1 cellular context compared by ENCODE assay signal in the genomic region with DNA sequence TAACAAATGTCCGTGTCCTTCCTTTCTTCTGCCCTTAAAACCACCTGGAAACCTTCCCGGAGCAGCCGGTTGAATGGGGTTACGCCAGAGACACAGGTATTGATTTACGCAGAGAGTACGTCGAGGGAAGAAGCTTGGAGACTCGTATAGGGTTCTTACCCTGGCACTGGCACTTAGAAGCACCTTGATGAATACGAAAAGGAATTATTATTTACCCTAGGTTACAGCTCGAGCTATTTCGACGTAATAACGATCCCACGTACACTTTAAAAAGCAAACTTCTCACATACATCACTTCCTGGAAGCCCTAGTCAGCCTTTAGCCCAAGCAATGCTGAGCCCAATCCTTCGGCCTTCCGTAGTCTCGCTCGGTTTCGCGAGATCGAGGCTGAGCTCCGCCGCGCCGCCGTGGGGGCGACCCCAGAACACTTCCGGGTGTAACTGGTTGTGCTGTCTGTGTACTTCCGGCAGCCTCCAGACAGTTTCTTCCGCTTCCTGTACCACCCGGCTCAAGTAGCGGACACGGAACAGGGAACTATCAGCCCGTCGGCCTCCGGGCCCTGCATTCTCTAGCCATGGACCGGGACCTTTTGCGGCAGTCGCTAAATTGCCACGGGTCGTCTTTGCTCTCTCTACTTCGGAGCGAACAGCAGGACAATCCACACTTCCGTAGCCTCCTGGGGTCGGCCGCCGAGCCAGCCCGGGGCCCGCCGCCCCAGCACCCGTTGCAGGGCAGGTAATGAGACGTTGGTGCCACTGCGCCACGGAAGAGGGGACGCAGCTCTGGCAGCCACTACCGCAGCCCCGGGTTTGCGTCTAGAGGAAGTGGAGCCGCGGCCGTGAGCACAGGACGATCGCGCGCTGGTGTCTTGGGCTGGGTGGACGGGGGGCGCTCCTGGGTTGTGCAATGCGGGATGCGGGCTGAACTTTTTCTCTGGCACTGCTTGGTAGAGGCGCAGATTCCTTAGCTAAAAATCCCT.
A peak's percentile ranks its signal among the peaks of the same experiment; 100 is the strongest.
TF ChIP-seq lines count a peak whose summit lies in the region.

A gene with protein sequence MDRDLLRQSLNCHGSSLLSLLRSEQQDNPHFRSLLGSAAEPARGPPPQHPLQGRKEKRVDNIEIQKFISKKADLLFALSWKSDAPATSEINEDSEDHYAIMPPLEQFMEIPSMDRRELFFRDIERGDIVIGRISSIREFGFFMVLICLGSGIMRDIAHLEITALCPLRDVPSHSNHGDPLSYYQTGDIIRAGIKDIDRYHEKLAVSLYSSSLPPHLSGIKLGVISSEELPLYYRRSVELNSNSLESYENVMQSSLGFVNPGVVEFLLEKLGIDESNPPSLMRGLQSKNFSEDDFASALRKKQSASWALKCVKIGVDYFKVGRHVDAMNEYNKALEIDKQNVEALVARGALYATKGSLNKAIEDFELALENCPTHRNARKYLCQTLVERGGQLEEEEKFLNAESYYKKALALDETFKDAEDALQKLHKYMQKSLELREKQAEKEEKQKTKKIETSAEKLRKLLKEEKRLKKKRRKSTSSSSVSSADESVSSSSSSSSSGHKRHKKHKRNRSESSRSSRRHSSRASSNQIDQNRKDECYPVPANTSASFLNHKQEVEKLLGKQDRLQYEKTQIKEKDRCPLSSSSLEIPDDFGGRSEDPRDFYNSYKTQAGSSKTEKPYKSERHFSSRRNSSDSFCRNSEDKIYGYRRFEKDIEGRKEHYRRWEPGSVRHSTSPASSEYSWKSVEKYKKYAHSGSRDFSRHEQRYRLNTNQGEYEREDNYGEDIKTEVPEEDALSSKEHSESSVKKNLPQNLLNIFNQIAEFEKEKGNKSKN (plus strand): TSS at position 476 of the 979 bp plus-strand sequence. CDS start 99 bp downstream, at position 575.

TF ChIP-seq in A549, 52 proteins besides CTCF, POLR2A, EP300 and RAD21 (continued from another document):
- TF ChIP-seq, protein P1, sequence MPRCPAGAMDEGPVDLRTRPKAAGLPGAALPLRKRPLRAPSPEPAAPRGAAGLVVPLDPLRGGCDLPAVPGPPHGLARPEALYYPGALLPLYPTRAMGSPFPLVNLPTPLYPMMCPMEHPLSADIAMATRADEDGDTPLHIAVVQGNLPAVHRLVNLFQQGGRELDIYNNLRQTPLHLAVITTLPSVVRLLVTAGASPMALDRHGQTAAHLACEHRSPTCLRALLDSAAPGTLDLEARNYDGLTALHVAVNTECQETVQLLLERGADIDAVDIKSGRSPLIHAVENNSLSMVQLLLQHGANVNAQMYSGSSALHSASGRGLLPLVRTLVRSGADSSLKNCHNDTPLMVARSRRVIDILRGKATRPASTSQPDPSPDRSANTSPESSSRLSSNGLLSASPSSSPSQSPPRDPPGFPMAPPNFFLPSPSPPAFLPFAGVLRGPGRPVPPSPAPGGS (IDR thresholded peaks at IDR 0.05), result peak; percentile 38; the same call in 1 of the 3 replicates
- TF ChIP-seq JUN (IDR thresholded peaks at IDR 0.05), result peak in 1 of 2 experiments; percentile 63; a peak in 1 of 5 replicates
- TF ChIP-seq KDM1A (IDR thresholded peaks at IDR 0.05; ENCODE audit: low read depth), result no peak
- TF ChIP-seq NFE2L2 (conservative IDR thresholded peaks at IDR 0.05; ENCODE audit: low read length), result no peak
- TF ChIP-seq KDM5A (IDR thresholded peaks at IDR 0.05), result 0 out of 2 replicates have a peak, but pooled peaks have one; percentile 29
